Comparison of ENCODE assay signal across 34 cellular contexts in the genomic region with DNA sequence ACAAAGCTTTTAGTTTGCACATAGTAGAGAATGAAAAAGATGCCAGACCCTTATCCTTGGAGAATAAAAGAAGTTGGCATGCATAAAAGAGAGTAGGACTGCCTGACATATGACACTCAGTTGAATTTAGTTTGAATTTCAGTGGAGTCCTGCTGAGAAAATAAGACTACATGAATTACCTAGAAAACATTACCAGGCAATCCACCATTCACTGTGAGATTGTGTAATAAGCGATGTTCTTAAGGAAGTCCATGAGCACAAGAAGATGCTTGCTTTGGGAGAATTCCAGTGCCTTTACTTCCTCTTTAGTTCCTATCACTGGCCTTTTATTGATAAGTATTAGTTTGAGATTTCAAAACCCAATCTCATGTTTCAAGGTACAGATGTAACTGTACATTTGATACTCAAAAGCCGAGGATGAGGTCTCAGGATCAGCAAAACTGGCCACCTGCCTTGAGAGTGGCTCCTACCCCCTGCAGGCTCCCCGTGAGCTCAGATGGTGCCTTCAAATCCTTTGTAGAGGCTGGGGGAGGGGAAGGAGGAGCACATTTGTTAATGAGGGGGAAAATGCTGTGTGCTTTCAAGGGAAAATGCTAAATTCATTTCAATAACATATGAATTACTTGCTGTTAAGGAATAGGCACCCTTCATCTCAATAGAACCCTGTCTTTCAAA. TPM values are rescaled to one million over a fixed set of nuclear protein-coding genes. Genes with fewer than 3 reads are reported as not detected.
A peak's percentile ranks its signal among the peaks of the same experiment; 100 is the strongest.
DNase-seq lines count a peak whose midpoint lies in the region; ATAC-seq, FAIRE-seq and TF ChIP-seq lines count a peak whose summit lies in the region.
"Had no signal": no experiment of that assay in that cellular context is flagged by ENCODE, and none has a peak within 500 bp of the region (broad histone marks: within the 10 kb centered on the region; RNA-seq: fewer than 3 reads in every experiment).

No MANE protein-coding gene starts in this region.

- TF ChIP-seq RAD21 in Ishikawa (IDR thresholded peaks at IDR 0.05; ENCODE audit: low read depth), result no peak

- peak overlapping the region; percentile 23; the same call in 1 of the 2 replicates for H3K27ac ChIP-seq in GM23338 (ENCODE audit: low read depth)
- H3K27ac ChIP-seq in endodermal cell (ENCODE audit: low read depth, low read length), result peak overlapping the region; percentile 21
- H3K27ac ChIP-seq: cardiac muscle cell, colonic mucosa, heart right ventricle, parathyroid adenoma, right atrium auricular region, SJSA1, tibial nerve had no signal

- peaks cover 15% of the 10 kb centered on the region; the same call in 1 of the 2 replicates for H3F3A ChIP-seq in GM23338 (replicated peaks; ENCODE audit: low read depth)

- H3K36me3 Mint-ChIP-seq in GM23338 (ENCODE audit: low read depth) (peaks cover 6% of the 10 kb centered on the region; the same call in 2 of the 3 replicates), endodermal cell (ENCODE audit: low read depth) (peaks cover 3% of the 10 kb centered on the region), T-cell (no peaks in the 10 kb centered on the region)
- H3K36me3 Mint-ChIP-seq: activated naive CD4-positive, alpha-beta T cell treated with anti-CD3 and anti-CD28 coated beads, Interleukin-2, amount 50 U/mL, for 72 hours had no signal

- no peak for DNase-seq in GM23338 (ENCODE audit: low spot score)
- DNase-seq in NCI-H524 treated with DMSO at 0.1 percent for 48 hours (lab: John Stamatoyannopoulos, UW), result peak; percentile 81
- DNase-seq in endodermal cell, result peak; percentile 57
- no peak for DNase-seq in T-cell
- no peak for DNase-seq in stimulated activated CD4-positive, alpha-beta T cell treated with anti-CD3 and anti-CD28 coated beads, Interleukin-4, amount 100 ng/mL, for 1 hour
- DNase-seq in frontal cortex (ENCODE audit: low spot score in 2 of 2), result no peak
- DNase-seq: ACHN; activated CD4-positive, alpha-beta memory T cell treated with anti-CD3 and anti-CD28 coated beads, Interleukin-2, amount 10 ng/mL, durations not matched to agents 7 days and 5 days; activated CD8-positive, alpha-beta memory T cell treated with anti-CD3 and anti-CD28 coated beads, Interleukin-2, amount 50 U/mL, for 48 hours; anterior cingulate cortex; colonic mucosa; effector CD8-positive, alpha-beta T cell; erythroblast; heart right ventricle; HFFc6; left cardiac atrium; NCI-H1436; NCI-H2081 treated with DMSO at 0.1 percent for 48 hours; NCI-H774; RPMI8226; stimulated activated CD4-positive, alpha-beta T cell treated with anti-CD3 and anti-CD28 coated beads, Interleukin-2, amount 100 ng/mL, for 24 hours; T-helper 1 cell had no signal

- no peaks in the 10 kb centered on the region for H3K79me2 ChIP-seq in GM23338 (replicated peaks; ENCODE audit: insufficient read depth)
- H3K79me2 ChIP-seq: parathyroid adenoma had no signal

- peak; percentile 38 for ATAC-seq in GM23338
- no peak for ATAC-seq in T-cell (replicated peaks in 1 of 4)
- ATAC-seq: activated CD4-positive, CD25-positive, alpha-beta regulatory T cell treated with anti-CD3 and anti-CD28 coated beads, Interleukin-2, amount 50 U/mL, for 24 hours; activated naive CD4-positive, alpha-beta T cell treated with anti-CD3 and anti-CD28 coated beads, Interleukin-2, amount 50 U/mL, for 72 hours; heart right ventricle; left cardiac atrium had no signal

- H3K4me3 Mint-ChIP-seq in GM23338 (peak overlapping the region; percentile 37; the same call in 2 of the 3 replicates), endodermal cell (no peak overlapping the region), T-cell (no peak overlapping the region)
- H3K4me3 Mint-ChIP-seq: activated CD4-positive, alpha-beta memory T cell treated with anti-CD3 and anti-CD28 coated beads, Interleukin-2, amount 10 ng/mL, durations not matched to agents 7 days and 5 days; HFFc6; neural crest cell had no signal

- H3K27me3 Mint-ChIP-seq in GM23338 (ENCODE audit: insufficient read depth, low read depth, poor library complexity) (peaks cover 25% of the 10 kb centered on the region), endodermal cell (ENCODE audit: insufficient read depth) (peaks cover 9% of the 10 kb centered on the region), T-cell (peaks cover 14 to 36% of the 10 kb centered on the region in 2 donors)

- CTCF ChIA-PET in T-cell (lab: Charles Lee), result interaction anchor here in 1 of 2 donors (0.6 kb wide), 1 partner anchor 505 kb away, joined by 5 read pairs; no protein-coding TSS in a partner anchor

- H3K9me3 ChIP-seq in endodermal cell (ENCODE audit: control insufficient read depth, low read length), result no peaks in the 10 kb centered on the region
- H3K9me3 ChIP-seq: BE2C, colonic mucosa, heart right ventricle, right atrium auricular region, SJSA1, tibial nerve had no signal

- H3K27me3 ChIP-seq in GM23338 (ENCODE audit: insufficient read depth) (no peaks in the 10 kb centered on the region), endodermal cell (ENCODE audit: control insufficient read depth, insufficient read depth, low read length, poor library complexity, severe bottlenecking) (no peaks in the 10 kb centered on the region)
- H3K27me3 ChIP-seq: BE2C, cardiac muscle cell, colonic mucosa, right atrium auricular region, tibial nerve had no signal

- no peak overlapping the region for H3K9ac ChIP-seq in endodermal cell (ENCODE audit: extremely low read depth, low read length, poor library complexity, severe bottlenecking)
- H3K9ac ChIP-seq: parathyroid adenoma had no signal

- H3K4me3 ChIP-seq in GM23338 (peak overlapping the region; percentile 33; the same call in 1 of the 2 replicates), endodermal cell (ENCODE audit: low read length) (no peak overlapping the region)
- H3K4me3 ChIP-seq: cardiac muscle cell, colonic mucosa, heart right ventricle, right atrium auricular region, SJSA1, tibial nerve had no signal

- no peaks in the 10 kb centered on the region for H3K36me3 ChIP-seq in GM23338 (ENCODE audit: insufficient read depth)
- H3K36me3 ChIP-seq in endodermal cell (ENCODE audit: control insufficient read depth, insufficient read depth, low read length), result no peaks in the 10 kb centered on the region
- H3K36me3 ChIP-seq: BE2C, cardiac muscle cell, colonic mucosa, heart right ventricle, right atrium auricular region, SJSA1, tibial nerve had no signal

- WGBS in endodermal cell (ENCODE audit: insufficient coverage in 1 of 2, insufficient read length in 1 of 2), 2 experiments, result 32 to 33% methylated on average over 1 to 3 of the region's 3 CpGs

- peaks cover 64% of the 10 kb centered on the region for H3K4me1 ChIP-seq in GM23338 (ENCODE audit: insufficient read depth)
- peaks cover 10% of the 10 kb centered on the region for H3K4me1 ChIP-seq in endodermal cell (ENCODE audit: control insufficient read depth, insufficient read depth, low read length)
- H3K4me1 ChIP-seq: BE2C, colonic mucosa, heart right ventricle, parathyroid adenoma, right atrium auricular region, SJSA1, tibial nerve had no signal

- TF ChIP-seq CTCF in GM23338 (conservative IDR thresholded peaks at IDR 0.05; ENCODE audit: low read depth in 2 of 2) (no peak), endodermal cell (conservative IDR thresholded peaks at IDR 0.05) (no peak)

- H3K4me1 Mint-ChIP-seq in GM23338, result peaks cover 66% of the 10 kb centered on the region
- peaks cover 52% of the 10 kb centered on the region for H3K4me1 Mint-ChIP-seq in endodermal cell
- no peaks in the 10 kb centered on the region for H3K4me1 Mint-ChIP-seq in T-cell
- H3K4me1 Mint-ChIP-seq: activated CD4-positive, alpha-beta memory T cell treated with anti-CD3 and anti-CD28 coated beads, Interleukin-2, amount 10 ng/mL, durations not matched to agents 7 days and 5 days had no signal

- no peak for TF ChIP-seq EP300 in Ishikawa (IDR thresholded peaks at IDR 0.05; ENCODE audit: borderline replicate concordance)

- H3K9me3 Mint-ChIP-seq in GM23338 (no peaks in the 10 kb centered on the region; the same call in 2 of the 3 replicates), endodermal cell (peaks cover 2% of the 10 kb centered on the region), T-cell (no peaks in the 10 kb centered on the region)
- H3K9me3 Mint-ChIP-seq: activated CD4-positive, alpha-beta memory T cell treated with anti-CD3 and anti-CD28 coated beads, Interleukin-2, amount 10 ng/mL, durations not matched to agents 7 days and 5 days; activated naive CD4-positive, alpha-beta T cell treated with anti-CD3 and anti-CD28 coated beads, Interleukin-2, amount 50 U/mL, for 72 hours had no signal

- peak overlapping the region; percentile 79; the same call in 1 of the 2 replicates for H3K27ac Mint-ChIP-seq in GM23338
- H3K27ac Mint-ChIP-seq in endodermal cell, result no peak overlapping the region
- no peak overlapping the region for H3K27ac Mint-ChIP-seq in T-cell
- H3K27ac Mint-ChIP-seq: activated CD4-positive, alpha-beta memory T cell treated with anti-CD3 and anti-CD28 coated beads, Interleukin-2, amount 10 ng/mL, durations not matched to agents 7 days and 5 days; activated naive CD4-positive, alpha-beta T cell treated with anti-CD3 and anti-CD28 coated beads, Interleukin-2, amount 50 U/mL, for 72 hours; HFFc6 had no signal

- no peak overlapping the region for H2AFZ ChIP-seq in GM23338
- H2AFZ ChIP-seq: parathyroid adenoma had no signal

- 0 out of 2 replicates have a peak, but pooled peaks cover 7% of the 10 kb centered on the region for H3K9me2 ChIP-seq in GM23338 (ENCODE audit: insufficient read depth)

- FAIRE-seq in frontal cortex (lab: Jason Lieb, UNC), result no peak

- POLR2A ChIA-PET in T-cell (lab: Charles Lee), result no interaction called here

- no peaks in the 10 kb centered on the region for H4K20me1 ChIP-seq in GM23338 (replicated peaks; ENCODE audit: insufficient read depth)

- H3K4me2 ChIP-seq in GM23338, result peak overlapping the region; percentile 54

TF ChIP-seq in GM23338, 12 proteins besides CTCF, POLR2A, EP300 and RAD21 (continues in another document):
- TF ChIP-seq ZNF331 (CRISPR knock-in tag; IDR thresholded peaks at IDR 0.05; ENCODE audit: low read depth), result no peak
- no peak for TF ChIP-seq ZNF114 (CRISPR knock-in tag; IDR thresholded peaks at IDR 0.05)
- TF ChIP-seq NANOG (IDR thresholded peaks at IDR 0.05; ENCODE audit: borderline replicate concordance), result no peak

RNA-seq across cellular contexts. Expression of gene UNC93A, which starts 11.2 kb away (rescaled TPM):
- 0.28 TPM in 1 of 2 replicates, not detected in the other for total RNA-seq in GM23338 (2014; rRNA removed; shearing (Covaris generic))
- 0.18 and 0.47 TPM in 2 replicates for polyA plus RNA-seq in GM23338 (2016; fragmentation: Nextera tagmentation; extraction: Ambion mirVana)
- total RNA-seq in endodermal cell (1 to 10 TPM; 2.0 to 4.0 TPM), T-cell (not detected), frontal cortex (not detected)
- polyA plus RNA-seq in endodermal cell (2013, experiment 1 of 2), result 3.1 TPM
- polyA plus RNA-seq in endodermal cell (2013, experiment 2 of 2), result 0.83 TPM
- total RNA-seq: activated CD4-positive, alpha-beta memory T cell treated with anti-CD3 and anti-CD28 coated beads, Interleukin-2, amount 10 ng/mL, durations not matched to agents 7 days and 5 days; activated naive CD4-positive, alpha-beta T cell treated with anti-CD3 and anti-CD28 coated beads, Interleukin-2, amount 50 U/mL, for 72 hours; cardiac muscle cell; heart right ventricle; HFFc6; left cardiac atrium; lung microvascular endothelial cell; M059J; neural crest cell; right atrium auricular region; SJSA1; tibial nerve had no signal
- polyA plus RNA-seq: cardiac muscle cell, heart right ventricle had no signal

RNA-seq across cellular contexts. Expression of gene TTLL2, which starts 45.0 kb away (rescaled TPM):
- not detected in 2 replicates for total RNA-seq in GM23338 (2014; rRNA removed; shearing (Covaris generic))
- 0.14 TPM in 1 of 2 replicates, not detected in the other for polyA plus RNA-seq in GM23338 (2016; fragmentation: Nextera tagmentation; extraction: Ambion mirVana)
- total RNA-seq in endodermal cell (not detected), T-cell (not detected), frontal cortex (1.2 TPM)
- polyA plus RNA-seq in endodermal cell (2013, experiment 1 of 2), result not detected
- polyA plus RNA-seq in endodermal cell (2013, experiment 2 of 2), result not detected
- total RNA-seq: activated CD4-positive, alpha-beta memory T cell treated with anti-CD3 and anti-CD28 coated beads, Interleukin-2, amount 10 ng/mL, durations not matched to agents 7 days and 5 days; activated naive CD4-positive, alpha-beta T cell treated with anti-CD3 and anti-CD28 coated beads, Interleukin-2, amount 50 U/mL, for 72 hours; cardiac muscle cell; colonic mucosa; heart right ventricle; HFFc6; left cardiac atrium; lung microvascular endothelial cell; M059J; neural crest cell; right atrium auricular region; SJSA1; tibial nerve had no signal
- polyA plus RNA-seq: cardiac muscle cell, heart right ventricle had no signal

Comparison
In these comparisons a context has a peak if more than half of its experiments do, and no peak if none do; other contexts are left out.
1. DNase-seq: peak in NCI-H524 treated with DMSO at 0.1 percent for 48 hours (single experiment) and endodermal cell (single experiment); none in GM23338 (single experiment), T-cell (0 of 34), stimulated activated CD4-positive, alpha-beta T cell treated with anti-CD3 and anti-CD28 coated beads, Interleukin-4, amount 100 ng/mL, for 1 hour (single experiment) and frontal cortex (0 of 2).